ENCODE assay signal across 9 cellular contexts in the genomic region with DNA sequence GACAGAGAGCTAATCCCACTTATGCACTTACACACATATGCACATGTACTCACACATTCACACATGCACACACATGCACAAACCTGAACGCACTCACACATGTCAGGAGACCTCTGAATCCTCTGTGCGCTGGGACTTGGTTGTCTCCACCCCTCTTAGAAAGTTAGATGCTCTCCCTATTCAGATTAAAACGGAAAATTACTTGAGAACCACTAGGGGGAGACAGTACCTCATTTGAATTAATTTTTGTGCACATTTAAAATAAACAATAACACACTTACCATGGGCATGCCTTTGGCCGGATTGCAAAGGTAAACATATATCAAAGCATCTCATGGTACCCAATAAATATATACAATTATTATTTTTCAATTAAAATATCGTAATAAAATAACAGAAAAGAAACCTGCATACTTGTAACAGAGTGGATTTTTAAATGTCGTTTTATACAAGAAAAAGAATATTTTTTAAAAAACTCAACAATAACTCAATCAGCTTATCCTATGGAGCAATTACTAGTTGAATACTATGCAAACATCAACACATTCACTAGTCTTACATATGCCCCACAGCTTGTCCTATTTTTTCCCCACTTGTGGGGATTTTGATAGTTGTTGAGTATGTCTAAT. TPM values are rescaled to one million over a fixed set of nuclear protein-coding genes. Genes with fewer than 3 reads are reported as not detected.
DNase-seq lines count a peak whose midpoint lies in the region; ATAC-seq and TF ChIP-seq lines count a peak whose summit lies in the region.
"Had no signal": no experiment of that assay in that cellular context is flagged by ENCODE, and none has a peak within 500 bp of the region (broad histone marks: within the 10 kb centered on the region; RNA-seq: fewer than 3 reads in every experiment).

No MANE protein-coding gene starts in this region.

- no peaks in the 10 kb centered on the region for H3K9me3 Mint-ChIP-seq in activated T-helper 17 cell treated with anti-CD3 and anti-CD28 coated beads, Interleukin-2, amount 50 U/mL, for 72 hours
- H3K9me3 Mint-ChIP-seq: T-helper 1 cell treated with Interleukin-12 subunit alpha and Interleukin-12 subunit beta and Interleukin-4 antibody, amounts not matched to agents 30 μg/mL and 1 μg/mL, for 36 hours had no signal

- H3K4me3 ChIP-seq in adrenal gland (no peak overlapping the region), lung (no peak overlapping the region)

- DNase-seq in GF-D8 (lab: John Stamatoyannopoulos, UW) (peak; percentile 11), adrenal gland (no peak), lung (ENCODE audit: low spot score) (no peak), NCI-H187 treated with DMSO at 0.1 percent for 48 hours (lab: John Stamatoyannopoulos, UW) (no peak)

- peaks cover 3% of the 10 kb centered on the region for H3K27me3 ChIP-seq in adrenal gland
- H3K27me3 ChIP-seq in lung (ENCODE audit: control insufficient read depth, insufficient read depth) = no peaks in the 10 kb centered on the region

- H3K4me3 Mint-ChIP-seq in activated T-helper 17 cell treated with anti-CD3 and anti-CD28 coated beads, Interleukin-2, amount 50 U/mL, for 72 hours = no peak overlapping the region
- H3K4me3 Mint-ChIP-seq: T-helper 1 cell treated with Interleukin-12 subunit alpha and Interleukin-12 subunit beta and Interleukin-4 antibody, amounts not matched to agents 30 μg/mL and 1 μg/mL, for 36 hours had no signal

- ATAC-seq in lung (ENCODE audit: insufficient read depth, low FRiP score) = no peak
- ATAC-seq in GM19463 (IDR thresholded peaks at IDR 0.05; ENCODE audit: unreplicated experiment) = no peak
- no peak for ATAC-seq in activated T-helper 17 cell treated with anti-CD3 and anti-CD28 coated beads, Interleukin-2, amount 50 U/mL, for 72 hours (replicated peaks)
- no peak for ATAC-seq in HG03095 (IDR thresholded peaks at IDR 0.05; ENCODE audit: unreplicated experiment)

- no peaks in the 10 kb centered on the region for H3K36me3 Mint-ChIP-seq in activated T-helper 17 cell treated with anti-CD3 and anti-CD28 coated beads, Interleukin-2, amount 50 U/mL, for 72 hours (ENCODE audit: low read depth)

- WGBS in adrenal gland, 4 donors = 27 to 29% (median 28%) methylated on average over 6 of the region's 6 CpGs
- 34 to 40% methylated on average over 6 of the region's 6 CpGs for WGBS in lung, 2 donors

- TF ChIP-seq CTCF in LNCAP (IDR thresholded peaks at IDR 0.05) (peak; percentile 63), adrenal gland (IDR thresholded peaks at IDR 0.05) (peak; percentile 36 to 56 (median 50)), lung (IDR thresholded peaks at IDR 0.05; ENCODE audit: control extremely low read depth, extremely low read depth) (peak; percentile 17)

- H3K27ac ChIP-seq in adrenal gland (no peak overlapping the region), lung (ENCODE audit: low read depth in 1 of 2, low read length in 1 of 2) (no peak overlapping the region)

- no peak for TF ChIP-seq POLR2A in adrenal gland (IDR thresholded peaks at IDR 0.05)

- H3K27me3 Mint-ChIP-seq in activated T-helper 17 cell treated with anti-CD3 and anti-CD28 coated beads, Interleukin-2, amount 50 U/mL, for 72 hours = peaks cover 9% of the 10 kb centered on the region

- no peaks in the 10 kb centered on the region for H3K9me3 ChIP-seq in adrenal gland (replicated peaks in 1 of 3)
- peaks cover 0 to 1% of the 10 kb centered on the region in 2 donors for H3K9me3 ChIP-seq in lung (ENCODE audit: control insufficient read depth in 2 of 2, insufficient read depth in 1 of 2, low read length in 1 of 2)

- no peaks in the 10 kb centered on the region for H3K4me1 Mint-ChIP-seq in activated T-helper 17 cell treated with anti-CD3 and anti-CD28 coated beads, Interleukin-2, amount 50 U/mL, for 72 hours

- intact Hi-C loops in adrenal gland (cut with DNase I) = no loop called here

- no peaks in the 10 kb centered on the region for H3K4me1 ChIP-seq in adrenal gland (replicated peaks in 1 of 2)
- no peaks in the 10 kb centered on the region for H3K4me1 ChIP-seq in lung (ENCODE audit: control insufficient read depth in 2 of 2, insufficient read depth in 2 of 2, low read length in 2 of 2)

- H3K36me3 ChIP-seq in adrenal gland (replicated peaks in 1 of 2) (no peaks in the 10 kb centered on the region), lung (ENCODE audit: control insufficient read depth in 2 of 2, insufficient read depth in 2 of 2, low read length in 2 of 2) (no peaks in the 10 kb centered on the region)

- H3K27ac Mint-ChIP-seq in activated T-helper 17 cell treated with anti-CD3 and anti-CD28 coated beads, Interleukin-2, amount 50 U/mL, for 72 hours = no peak overlapping the region
- H3K27ac Mint-ChIP-seq: T-helper 1 cell treated with Interleukin-12 subunit alpha and Interleukin-12 subunit beta and Interleukin-4 antibody, amounts not matched to agents 30 μg/mL and 1 μg/mL, for 36 hours had no signal

RNA-seq across cellular contexts. Expression of a gene that starts 9.5 kb away (rescaled TPM):
- total RNA-seq in adrenal gland (10 to 100 TPM in 6 of 8 donors, 1 to 10 TPM in 1, under 1 TPM in 1; 0.91 to 26.4 (median 11.1) TPM), lung (10 to 100 TPM in 1 of 2 donors, 1 to 10 TPM in 1; 8.0 to 29.3 TPM)
- polyA plus RNA-seq in adrenal gland (10 to 100 TPM in 1 of 3 donors, 1 to 10 TPM in 2; 2.5 to 12.1 (median 5.0) TPM), lung (100 to 1,000 TPM in 1 of 2 donors, 1 to 10 TPM in 1; 8.7 to 153 TPM)
- total RNA-seq in activated T-helper 17 cell treated with anti-CD3 and anti-CD28 coated beads, Interleukin-2, amount 50 U/mL, for 72 hours = not detected

RNA-seq across cellular contexts. Expression of a gene that starts 23.0 kb away (rescaled TPM):
- total RNA-seq in adrenal gland (10 to 100 TPM in 5 of 8 donors, 1 to 10 TPM in 2, under 1 TPM in 1; 0.36 to 20.2 (median 10.9) TPM), lung (10 to 100 TPM in 1 of 2 donors, 1 to 10 TPM in 1; 5.1 to 33.3 TPM)
- polyA plus RNA-seq in adrenal gland (10 to 100 TPM in 1 of 3 donors, 1 to 10 TPM in 2; 2.4 to 14.7 (median 3.1) TPM), lung (10 to 100 TPM in 1 of 2 donors, 1 to 10 TPM in 1; 8.1 to 90.5 TPM)
- under 1 TPM in 1 of 2 donors, not detected in 1; 0.37 TPM for total RNA-seq in activated T-helper 17 cell treated with anti-CD3 and anti-CD28 coated beads, Interleukin-2, amount 50 U/mL, for 72 hours

RNA-seq across cellular contexts. Expression of a gene that starts 59.9 kb away (rescaled TPM):
- total RNA-seq in adrenal gland = 1 to 10 TPM in 5 of 8 donors, under 1 TPM in 3; 0.30 to 5.5 (median 1.2) TPM
- 1 to 10 TPM in 1 of 3 donors, under 1 TPM in 2; 0.51 to 3.0 (median 0.88) TPM for polyA plus RNA-seq in adrenal gland
- total RNA-seq in lung = 1 to 10 TPM; 2.1 to 8.3 TPM
- polyA plus RNA-seq in lung = 10 to 100 TPM in 1 of 2 donors, 1 to 10 TPM in 1; 1.2 to 21.3 TPM
- not detected for total RNA-seq in activated T-helper 17 cell treated with anti-CD3 and anti-CD28 coated beads, Interleukin-2, amount 50 U/mL, for 72 hours
